In genomic region chr6:37783831-37784584, GRCh38 we compare ENCODE assay signal across 8 cellular contexts. TPM values are rescaled to one million over a fixed set of nuclear protein-coding genes. Genes with fewer than 3 reads are reported as not detected.
DNase-seq lines count a peak whose midpoint lies in the region; ATAC-seq lines count a peak whose summit lies in the region.

No MANE protein-coding gene starts in this region.

- H3K4me3 Mint-ChIP-seq in activated naive CD8-positive, alpha-beta T cell treated with anti-CD3 and anti-CD28 coated beads for 36 hours = peak overlapping the region; percentile 84

- no peaks in the 10 kb centered on the region for H3K9me3 ChIP-seq in right cardiac atrium (ENCODE audit: control insufficient read depth, low read length)

- intact Hi-C loops in right cardiac atrium (cut with DNase I) = no loop called here

- H3K27ac ChIP-seq in right cardiac atrium (ENCODE audit: low read length) (no peak overlapping the region), rectal smooth muscle tissue (ENCODE audit: low read depth, low read length) (no peak overlapping the region)

- H3K9me3 Mint-ChIP-seq in activated naive CD8-positive, alpha-beta T cell treated with anti-CD3 and anti-CD28 coated beads for 36 hours = no peaks in the 10 kb centered on the region

- H3K4me1 Mint-ChIP-seq in activated naive CD8-positive, alpha-beta T cell treated with anti-CD3 and anti-CD28 coated beads for 36 hours = peaks cover 15% of the 10 kb centered on the region

- peaks cover 36% of the 10 kb centered on the region for H3K27me3 Mint-ChIP-seq in activated naive CD8-positive, alpha-beta T cell treated with anti-CD3 and anti-CD28 coated beads for 36 hours

- no peaks in the 10 kb centered on the region for H3K36me3 ChIP-seq in rectal smooth muscle tissue (ENCODE audit: control insufficient read depth, insufficient read depth, low read length)

- no peaks in the 10 kb centered on the region for H3K27me3 ChIP-seq in right cardiac atrium (ENCODE audit: control insufficient read depth, insufficient read depth)
- H3K27me3 ChIP-seq in rectal smooth muscle tissue (ENCODE audit: control insufficient read depth, insufficient read depth, low read length) = peaks cover 5% of the 10 kb centered on the region

- H3K4me3 ChIP-seq in right cardiac atrium (ENCODE audit: low read length) (peak overlapping the region; percentile 62), rectal smooth muscle tissue (ENCODE audit: low read length) (peak overlapping the region; percentile 72)

- ATAC-seq in right cardiac atrium (peak; percentile 69 to 74), HG03378 (IDR thresholded peaks at IDR 0.05; ENCODE audit: unreplicated experiment) (no peak), HG02870 (IDR thresholded peaks at IDR 0.05; ENCODE audit: unreplicated experiment) (no peak)

- H3K9ac ChIP-seq in rectal smooth muscle tissue (ENCODE audit: low read length) = no peak overlapping the region

- H3K4me1 ChIP-seq in right cardiac atrium (ENCODE audit: control insufficient read depth, insufficient read depth, low read length) = peaks cover 4% of the 10 kb centered on the region
- peaks cover 4% of the 10 kb centered on the region for H3K4me1 ChIP-seq in rectal smooth muscle tissue (ENCODE audit: control insufficient read depth, insufficient read depth, low read length)

- peak; percentile 56 for DNase-seq in DMS79 (lab: John Stamatoyannopoulos, UW)
- peak; percentile 41 for DNase-seq in NCI-H1105 treated with DMSO at 0.1 percent for 48 hours (lab: John Stamatoyannopoulos, UW)
- DNase-seq in activated naive CD8-positive, alpha-beta T cell treated with anti-CD3 and anti-CD28 coated beads for 36 hours = peak; percentile 40
- DNase-seq in right cardiac atrium = peak; percentile 31 to 83 (median 73)
- DNase-seq in GOT3 (lab: John Stamatoyannopoulos, UW) = no peak

- peak overlapping the region; percentile 48 for H3K27ac Mint-ChIP-seq in activated naive CD8-positive, alpha-beta T cell treated with anti-CD3 and anti-CD28 coated beads for 36 hours

- H3K36me3 Mint-ChIP-seq in activated naive CD8-positive, alpha-beta T cell treated with anti-CD3 and anti-CD28 coated beads for 36 hours = no peaks in the 10 kb centered on the region

- WGBS in right cardiac atrium = 3% methylated on average over 38 of the region's 38 CpGs

RNA-seq across cellular contexts. Expression of gene ZFAND3, which starts 35.5 kb away (rescaled TPM):
- 10 to 100 TPM; 36.3 to 38.5 TPM for total RNA-seq in activated naive CD8-positive, alpha-beta T cell treated with anti-CD3 and anti-CD28 coated beads for 36 hours
- total RNA-seq in right cardiac atrium = 10 to 100 TPM; 65.2 to 91.4 (median 80.7) TPM
- polyA plus RNA-seq in right cardiac atrium = 50.1 TPM

Comparison
In these comparisons a context has a peak if more than half of its experiments do, and no peak if none do; other contexts are left out.
1. ATAC-seq: peak in right cardiac atrium (2 of 2); none in HG03378 (single experiment) and HG02870 (single experiment).